In genomic region chr2:144049137-144049536, GRCh38 we compare ENCODE assay signal across 24 cellular contexts.
"Had no signal": no experiment of that assay in that cellular context is flagged by ENCODE, and none has a peak within 500 bp of the region (broad histone marks: within the 10 kb centered on the region; RNA-seq: fewer than 3 reads in every experiment).

No MANE protein-coding gene starts in this region.

- H3K4me3 Mint-ChIP-seq: effector memory CD8-positive, alpha-beta T cell; naive thymus-derived CD4-positive, alpha-beta T cell; nephron; neural progenitor cell; stimulated activated effector memory CD8-positive, alpha-beta T cell treated with anti-CD3 and anti-CD28 coated beads, Interleukin-12 subunit alpha, Interleukin-12 subunit beta, amount 100 ng/mL, for 72 hours had no signal

- DNase-seq: cortex of kidney; effector memory CD8-positive, alpha-beta T cell; esophagus squamous epithelium; left ventricle myocardium superior; lower lobe of right lung; naive thymus-derived CD4-positive, alpha-beta T cell; sigmoid colon; stimulated activated CD4-positive, alpha-beta T cell treated with anti-CD3 and anti-CD28 coated beads, Interleukin-12 subunit alpha, Interleukin-12 subunit beta, amount 100 ng/mL, for 4 hours; stimulated activated CD4-positive, alpha-beta T cell treated with anti-CD3 and anti-CD28 coated beads, Interleukin-1b, Interleukin-23, amount 100 ng/mL, for 48 hours; stimulated activated CD4-positive, alpha-beta T cell treated with anti-CD3 and anti-CD28 coated beads, Interleukin-4, amount 100 ng/mL, for 1 hour; stimulated activated naive CD4-positive, alpha-beta T cell treated with Interleukin-2 at 50 U/mL for 16 hours; stomach; thyroid gland; trophoblast cell had no signal

- H3K4me2 ChIP-seq: neural progenitor cell had no signal

- H3K27ac ChIP-seq: esophagus squamous epithelium, lower lobe of right lung, neural progenitor cell, prostate gland, sigmoid colon, skin epidermis, stomach, thyroid gland, vagina had no signal

- H3K27me3 ChIP-seq: esophagus squamous epithelium, neural progenitor cell, sigmoid colon, stomach, thyroid gland, vagina had no signal

- ATAC-seq: effector memory CD8-positive, alpha-beta T cell; left ventricle myocardium superior; lower lobe of right lung; naive thymus-derived CD4-positive, alpha-beta T cell; right cardiac atrium; stimulated activated effector memory CD8-positive, alpha-beta T cell treated with anti-CD3 and anti-CD28 coated beads, Interleukin-12 subunit alpha, Interleukin-12 subunit beta, amount 100 ng/mL, for 72 hours had no signal

- H3K9ac ChIP-seq: neural progenitor cell had no signal

- H3K36me3 Mint-ChIP-seq: naive thymus-derived CD4-positive, alpha-beta T cell; neural progenitor cell had no signal

- H3K36me3 ChIP-seq: esophagus squamous epithelium, lower lobe of right lung, neural progenitor cell, prostate gland, sigmoid colon, stomach, thyroid gland, vagina had no signal

- H3K4me3 ChIP-seq: esophagus squamous epithelium, lower lobe of right lung, neural progenitor cell, prostate gland, sigmoid colon, skin epidermis, stomach, thyroid gland, vagina had no signal

- H3K27me3 Mint-ChIP-seq: effector memory CD8-positive, alpha-beta T cell; naive thymus-derived CD4-positive, alpha-beta T cell had no signal

- H2AFZ ChIP-seq: neural progenitor cell had no signal

- H3K27ac Mint-ChIP-seq: effector memory CD8-positive, alpha-beta T cell; naive thymus-derived CD4-positive, alpha-beta T cell; neural progenitor cell; stimulated activated effector memory CD8-positive, alpha-beta T cell treated with anti-CD3 and anti-CD28 coated beads, Interleukin-12 subunit alpha, Interleukin-12 subunit beta, amount 100 ng/mL, for 72 hours had no signal

- FAIRE-seq: endometrium, frontal cortex, keratinocyte had no signal

- H3K9me3 Mint-ChIP-seq: effector memory CD8-positive, alpha-beta T cell; naive thymus-derived CD4-positive, alpha-beta T cell; nephron; neural progenitor cell; stimulated activated effector memory CD8-positive, alpha-beta T cell treated with anti-CD3 and anti-CD28 coated beads, Interleukin-12 subunit alpha, Interleukin-12 subunit beta, amount 100 ng/mL, for 72 hours had no signal

- H3K9me3 ChIP-seq: esophagus squamous epithelium, lower lobe of right lung, prostate gland, sigmoid colon, stomach, thyroid gland, vagina had no signal

- H3K4me1 ChIP-seq: esophagus squamous epithelium, lower lobe of right lung, neural progenitor cell, prostate gland, sigmoid colon, stomach, thyroid gland, vagina had no signal

- H3K4me1 Mint-ChIP-seq: naive thymus-derived CD4-positive, alpha-beta T cell; neural progenitor cell had no signal
